In the genomic region with DNA sequence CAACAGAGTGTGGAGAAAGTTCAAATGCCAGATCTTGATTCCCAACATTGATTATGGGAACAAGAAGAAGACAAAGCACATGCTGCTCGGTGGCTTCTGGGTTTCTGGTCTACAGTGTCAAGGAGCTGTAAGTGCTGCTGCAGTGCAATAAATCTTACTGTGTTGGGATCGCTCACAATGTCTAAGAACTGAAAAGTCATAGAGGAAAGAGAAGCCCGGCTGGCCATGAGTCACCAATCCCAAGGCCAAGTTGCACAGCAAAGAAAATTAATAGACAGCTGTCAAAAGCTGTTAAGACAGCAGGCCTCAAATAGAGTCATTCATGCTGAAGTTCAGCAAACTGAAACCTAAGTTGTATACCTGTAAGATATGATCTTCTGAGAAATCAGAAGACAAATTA, we compare ENCODE assay signal across 14 cellular contexts. TPM values are rescaled to one million over a fixed set of nuclear protein-coding genes. Genes with fewer than 3 reads are reported as not detected.
DNase-seq lines count a peak whose midpoint lies in the region; ATAC-seq, FAIRE-seq and TF ChIP-seq lines count a peak whose summit lies in the region.
"Had no signal": no experiment of that assay in that cellular context is flagged by ENCODE, and none has a peak within 500 bp of the region (broad histone marks: within the 10 kb centered on the region; RNA-seq: fewer than 3 reads in every experiment).

No MANE protein-coding gene starts in this region.

- H4K20me1 ChIP-seq in astrocyte (ENCODE audit: insufficient read depth, low read length): no peaks in the 10 kb centered on the region

- H3K9ac ChIP-seq in astrocyte (ENCODE audit: low read length): no peak overlapping the region

- H3K4me1 ChIP-seq in Caco-2 (0 out of 2 replicates have a peak, but pooled peaks cover 16% of the 10 kb centered on the region), astrocyte (ENCODE audit: insufficient read depth, low read length) (no peaks in the 10 kb centered on the region), left lung (no peaks in the 10 kb centered on the region)

- BruUV-seq in Caco-2 (replicated peaks; lab: Mats Ljungman, UMichigan): no TSS peak

- H3K9me3 ChIP-seq in Caco-2 (no peaks in the 10 kb centered on the region), astrocyte (ENCODE audit: insufficient read depth, low read depth, low read length) (no peaks in the 10 kb centered on the region), left lung (no peaks in the 10 kb centered on the region)

- ATAC-seq in left lung (peak; percentile 43), HG02763 (IDR thresholded peaks at IDR 0.05; ENCODE audit: unreplicated experiment) (no peak)
- no peak for ATAC-seq in activated T-cell treated with anti-CD3 and anti-CD28 coated beads, Interleukin-2, amount 50 U/mL, for 4 hours
- no peak for ATAC-seq in naive thymus-derived CD8-positive, alpha-beta T cell

- no peak for DNase-seq in Caco-2
- DNase-seq in LoVo (ENCODE audit: low spot score): peak; percentile 40
- no peak for DNase-seq in astrocyte (ENCODE audit: low read depth)
- DNase-seq in left lung: no peak
- DNase-seq in activated T-cell treated with anti-CD3 and anti-CD28 coated beads, Interleukin-2, amount 50 U/mL, for 4 hours: no peak
- no peak for DNase-seq in NCI-H524 (lab: John Stamatoyannopoulos, UW)
- DNase-seq in naive thymus-derived CD8-positive, alpha-beta T cell: no peak
- DNase-seq: activated CD4-positive, alpha-beta memory T cell treated with anti-CD3 and anti-CD28 coated beads for 36 hours; activated naive CD4-positive, alpha-beta T cell treated with anti-CD3 and anti-CD28 coated beads, Interleukin-2, amount 50 U/mL, for 16 hours; NCI-H1694 treated with DMSO at 0.1 percent for 48 hours; stimulated activated CD4-positive, alpha-beta T cell treated with anti-CD3 and anti-CD28 coated beads, Interleukin-15, amount 100 ng/mL, for 24 hours had no signal

- no peak for TF ChIP-seq CTCF in Caco-2 (IDR thresholded peaks at IDR 0.05; ENCODE audit: insufficient read depth in 1 of 2, low read depth in 1 of 2, low read length in 1 of 2, severe bottlenecking in 1 of 2, unreplicated experiment in 1 of 2)
- no peak for TF ChIP-seq CTCF in astrocyte (IDR thresholded peaks at IDR 0.05; ENCODE audit: insufficient read depth, low read depth, low read length)
- no peak for TF ChIP-seq CTCF in left lung (IDR thresholded peaks at IDR 0.05)

- H3K4me3 ChIP-seq in Caco-2 (ENCODE audit: low read depth, low read length): no peak overlapping the region
- no peak overlapping the region for H3K4me3 ChIP-seq in astrocyte (ENCODE audit: insufficient read depth, low read depth, low read length)
- H3K4me3 ChIP-seq in left lung: no peak overlapping the region

- H3K27me3 ChIP-seq in Caco-2 (replicated peaks; ENCODE audit: control insufficient read depth, insufficient read depth, low read length) (no peaks in the 10 kb centered on the region), astrocyte (ENCODE audit: insufficient read depth, low read length) (no peaks in the 10 kb centered on the region), left lung (no peaks in the 10 kb centered on the region)

- H3K27ac Mint-ChIP-seq in Caco-2 (ENCODE audit: unreplicated experiment) (peak overlapping the region; percentile 23), astrocyte (ENCODE audit: unreplicated experiment) (peak overlapping the region; percentile 14)
- H3K27ac Mint-ChIP-seq in naive thymus-derived CD8-positive, alpha-beta T cell: no peak overlapping the region
- H3K27ac Mint-ChIP-seq: activated CD4-positive, alpha-beta memory T cell treated with anti-CD3 and anti-CD28 coated beads for 36 hours; B cell had no signal

- H3K4me1 Mint-ChIP-seq in Caco-2 (ENCODE audit: low read depth, unreplicated experiment): peaks cover 7% of the 10 kb centered on the region
- H3K4me1 Mint-ChIP-seq in astrocyte (ENCODE audit: low read depth, unreplicated experiment): peaks cover 10% of the 10 kb centered on the region
- no peaks in the 10 kb centered on the region for H3K4me1 Mint-ChIP-seq in activated T-cell treated with anti-CD3 and anti-CD28 coated beads, Interleukin-2, amount 50 U/mL, for 4 hours (ENCODE audit: low read depth)
- no peaks in the 10 kb centered on the region for H3K4me1 Mint-ChIP-seq in naive thymus-derived CD8-positive, alpha-beta T cell
- H3K4me1 Mint-ChIP-seq: B cell had no signal

- POLR2A ChIA-PET in Caco-2 (lab: Charles Lee): no interaction called here
- POLR2A ChIA-PET in naive thymus-derived CD8-positive, alpha-beta T cell (lab: Charles Lee): no interaction called here

- H3K36me3 ChIP-seq in Caco-2 (ENCODE audit: control insufficient read depth, insufficient read depth, low read length): no peaks in the 10 kb centered on the region
- H3K36me3 ChIP-seq in astrocyte (ENCODE audit: insufficient read depth, low read length): no peaks in the 10 kb centered on the region
- no peaks in the 10 kb centered on the region for H3K36me3 ChIP-seq in left lung

- CTCF ChIA-PET in Caco-2 (lab: Charles Lee): no interaction called here

- H3K9me3 Mint-ChIP-seq in Caco-2 (ENCODE audit: unreplicated experiment): no peaks in the 10 kb centered on the region
- H3K9me3 Mint-ChIP-seq in astrocyte (ENCODE audit: unreplicated experiment): peaks cover 3% of the 10 kb centered on the region
- no peaks in the 10 kb centered on the region for H3K9me3 Mint-ChIP-seq in activated T-cell treated with anti-CD3 and anti-CD28 coated beads, Interleukin-2, amount 50 U/mL, for 4 hours
- H3K9me3 Mint-ChIP-seq in naive thymus-derived CD8-positive, alpha-beta T cell: no peaks in the 10 kb centered on the region
- H3K9me3 Mint-ChIP-seq: activated CD4-positive, alpha-beta memory T cell treated with anti-CD3 and anti-CD28 coated beads for 36 hours had no signal

- H3K36me3 Mint-ChIP-seq in Caco-2 (ENCODE audit: insufficient read depth, unreplicated experiment) (no peaks in the 10 kb centered on the region), astrocyte (ENCODE audit: low read depth, unreplicated experiment) (no peaks in the 10 kb centered on the region)
- H3K36me3 Mint-ChIP-seq in activated T-cell treated with anti-CD3 and anti-CD28 coated beads, Interleukin-2, amount 50 U/mL, for 4 hours (ENCODE audit: insufficient read depth): no peaks in the 10 kb centered on the region
- no peaks in the 10 kb centered on the region for H3K36me3 Mint-ChIP-seq in naive thymus-derived CD8-positive, alpha-beta T cell
- H3K36me3 Mint-ChIP-seq: activated CD4-positive, alpha-beta memory T cell treated with anti-CD3 and anti-CD28 coated beads for 36 hours had no signal

- H3K4me3 Mint-ChIP-seq in Caco-2 (ENCODE audit: unreplicated experiment) (no peak overlapping the region), astrocyte (ENCODE audit: unreplicated experiment) (no peak overlapping the region)
- H3K4me3 Mint-ChIP-seq in activated T-cell treated with anti-CD3 and anti-CD28 coated beads, Interleukin-2, amount 50 U/mL, for 4 hours: no peak overlapping the region
- no peak overlapping the region for H3K4me3 Mint-ChIP-seq in naive thymus-derived CD8-positive, alpha-beta T cell
- H3K4me3 Mint-ChIP-seq: activated CD4-positive, alpha-beta memory T cell treated with anti-CD3 and anti-CD28 coated beads for 36 hours; B cell had no signal

- H3K79me2 ChIP-seq in astrocyte (ENCODE audit: insufficient read depth, low read length): no peaks in the 10 kb centered on the region

- H3K27me3 Mint-ChIP-seq in Caco-2 (ENCODE audit: insufficient read depth, unreplicated experiment) (no peaks in the 10 kb centered on the region), astrocyte (ENCODE audit: low read depth, unreplicated experiment) (peaks cover 4% of the 10 kb centered on the region)
- no peaks in the 10 kb centered on the region for H3K27me3 Mint-ChIP-seq in activated T-cell treated with anti-CD3 and anti-CD28 coated beads, Interleukin-2, amount 50 U/mL, for 4 hours (ENCODE audit: low read depth)
- no peaks in the 10 kb centered on the region for H3K27me3 Mint-ChIP-seq in naive thymus-derived CD8-positive, alpha-beta T cell
- H3K27me3 Mint-ChIP-seq: activated CD4-positive, alpha-beta memory T cell treated with anti-CD3 and anti-CD28 coated beads for 36 hours; B cell had no signal

- no peak overlapping the region for H2AFZ ChIP-seq in astrocyte (ENCODE audit: low read depth, low read length)

- H3K4me2 ChIP-seq in astrocyte (ENCODE audit: low read length): no peak overlapping the region

- intact Hi-C loops in Caco-2 (cut with micrococcal nuclease; ENCODE audit: unreplicated experiment) (no loop called here), left lung (cut with DNase I) (no loop called here)

- H3K27ac ChIP-seq in astrocyte (ENCODE audit: low read depth, low read length) (no peak overlapping the region), left lung (no peak overlapping the region)

- no peak for FAIRE-seq in astrocyte (lab: Jason Lieb, UNC)
- FAIRE-seq: frontal cortex had no signal

RNA-seq across cellular contexts. Expression of a gene that starts 33.2 kb away (rescaled TPM):
- total RNA-seq in Caco-2 (2022) (131 and 141 TPM in 2 replicates), astrocyte (56.0 and 58.5 TPM in 2 replicates), left lung (100 to 1,000 TPM; 114 to 172 TPM)
- 10 to 100 TPM; 63.7 to 77.6 (median 72.8) TPM for total RNA-seq in activated T-cell treated with anti-CD3 and anti-CD28 coated beads, Interleukin-2, amount 50 U/mL, for 4 hours
- total RNA-seq in naive thymus-derived CD8-positive, alpha-beta T cell: 10 to 100 TPM; 38.6 to 56.3 TPM
- 10 to 100 TPM; 33.3 to 74.3 (median 43.0) TPM for polyA plus RNA-seq in naive thymus-derived CD8-positive, alpha-beta T cell

Comparison
In these comparisons a context has a peak if more than half of its experiments do, and no peak if none do; other contexts are left out.
1. H3K27ac Mint-ChIP-seq: peak in Caco-2 (single experiment) and astrocyte (single experiment); none in naive thymus-derived CD8-positive, alpha-beta T cell (0 of 10).